Comparison of ENCODE assay signal across 18 cellular contexts in the genomic region with DNA sequence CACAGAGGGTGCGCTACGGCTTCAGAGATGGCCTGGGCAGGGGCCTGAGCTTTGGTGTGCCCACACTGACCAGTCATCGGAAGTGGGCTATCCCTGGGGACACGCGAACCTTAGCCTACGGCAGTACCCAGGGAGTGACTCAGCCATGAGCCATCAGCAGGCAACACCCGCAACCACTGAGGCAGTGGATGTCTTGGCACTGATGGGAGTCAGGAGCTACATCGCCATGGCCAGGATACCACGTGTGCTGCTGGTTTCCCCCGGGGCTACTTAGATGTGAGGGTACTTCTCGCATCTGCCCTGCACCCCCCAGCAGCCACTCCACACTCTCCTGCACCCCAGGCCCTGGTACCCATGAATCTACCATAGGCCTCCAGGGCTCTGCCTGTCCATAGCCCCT. TPM values are rescaled to one million over a fixed set of nuclear protein-coding genes. Genes with fewer than 3 reads are reported as not detected.
DNase-seq lines count a peak whose midpoint lies in the region; ATAC-seq, FAIRE-seq and TF ChIP-seq lines count a peak whose summit lies in the region.
"Had no signal": no experiment of that assay in that cellular context is flagged by ENCODE, and none has a peak within 500 bp of the region (broad histone marks: within the 10 kb centered on the region; RNA-seq: fewer than 3 reads in every experiment).

No MANE protein-coding gene starts in this region.

- peaks cover 5% of the 10 kb centered on the region for H3K9me3 Mint-ChIP-seq in astrocyte (ENCODE audit: unreplicated experiment)
- H3K9me3 Mint-ChIP-seq: stimulated activated naive B cell treated with anti-CD40 and anti-IgM and Interleukin-4, amounts not matched to agents 10 μg/mL and 1 μg/mL and 100 μg/mL, for 72 hours had no signal

- FAIRE-seq in astrocyte (lab: Jason Lieb, UNC) (no peak), keratinocyte (lab: Jason Lieb, UNC) (peak; percentile 92)
- FAIRE-seq: GM18507, K562 had no signal

- H3K36me3 Mint-ChIP-seq in astrocyte (ENCODE audit: low read depth, unreplicated experiment): no peaks in the 10 kb centered on the region
- H3K36me3 Mint-ChIP-seq: stimulated activated naive B cell treated with anti-CD40 and anti-IgM and Interleukin-4, amounts not matched to agents 10 μg/mL and 1 μg/mL and 100 μg/mL, for 72 hours had no signal

- no peaks in the 10 kb centered on the region for H3K27me3 ChIP-seq in astrocyte (ENCODE audit: insufficient read depth, low read length)
- no peaks in the 10 kb centered on the region for H3K27me3 ChIP-seq in keratinocyte (ENCODE audit: control insufficient read depth, extremely low read depth, insufficient read depth, low read length)
- H3K27me3 ChIP-seq: BE2C had no signal

- no peak overlapping the region for H3K4me3 ChIP-seq in astrocyte (ENCODE audit: insufficient read depth, low read depth, low read length)
- H3K4me3 ChIP-seq in keratinocyte (ENCODE audit: control insufficient read depth in 2 of 3, extremely low read depth in 1 of 3, insufficient read depth in 2 of 3, low read depth in 1 of 3, low read length in 3 of 3): peak overlapping the region in 2 of 3 experiments; percentile 36 to 38
- H3K4me3 ChIP-seq: K562 had no signal

- H3K4me2 ChIP-seq in astrocyte (ENCODE audit: low read length): peak overlapping the region; percentile 13
- peak overlapping the region; percentile 70 for H3K4me2 ChIP-seq in keratinocyte (ENCODE audit: control insufficient read depth, extremely low read depth, insufficient read depth, low read depth, low read length)

- H3K36me3 ChIP-seq in astrocyte (ENCODE audit: insufficient read depth, low read length) (no peaks in the 10 kb centered on the region), keratinocyte (ENCODE audit: control insufficient read depth in 2 of 2, extremely low read depth in 1 of 2, insufficient read depth in 2 of 2, low read length in 2 of 2) (no peaks in the 10 kb centered on the region)
- H3K36me3 ChIP-seq: BE2C had no signal

- H4K20me1 ChIP-seq in astrocyte (ENCODE audit: insufficient read depth, low read length): no peaks in the 10 kb centered on the region
- H4K20me1 ChIP-seq in keratinocyte (ENCODE audit: control insufficient read depth, extremely low read depth, insufficient read depth, low read length): no peaks in the 10 kb centered on the region

- dilution Hi-C loops in keratinocyte (cut with MboI; ENCODE audit: extremely low pct_ligation_motif_present, low sequenced_read_pairs): no loop called here

- no peak overlapping the region for H3K27ac Mint-ChIP-seq in astrocyte (ENCODE audit: unreplicated experiment)
- H3K27ac Mint-ChIP-seq: activated T-helper 1 cell treated with anti-CD3 and anti-CD28 coated beads, Interleukin-12 subunit alpha, Interleukin-12 subunit beta, Interleukin-2, Interleukin-4 antibody, amounts not matched to agents 30 ng/mL and 10 ng/mL and 1 ng/mL, durations not matched to agents 14 hours and 24 hours and 36 hours; progenitor cell of endocrine pancreas; stimulated activated naive B cell treated with anti-CD40 and anti-IgM and Interleukin-4, amounts not matched to agents 10 μg/mL and 1 μg/mL and 100 μg/mL, for 72 hours had no signal

- H3K27me3 Mint-ChIP-seq in astrocyte (ENCODE audit: low read depth, unreplicated experiment): peaks cover 7% of the 10 kb centered on the region
- H3K27me3 Mint-ChIP-seq: progenitor cell of endocrine pancreas; stimulated activated naive B cell treated with anti-CD40 and anti-IgM and Interleukin-4, amounts not matched to agents 10 μg/mL and 1 μg/mL and 100 μg/mL, for 72 hours had no signal

- H3K9me3 ChIP-seq in astrocyte (ENCODE audit: insufficient read depth, low read depth, low read length) (no peaks in the 10 kb centered on the region), keratinocyte (ENCODE audit: control insufficient read depth, low read depth, low read length) (no peaks in the 10 kb centered on the region)
- H3K9me3 ChIP-seq: BE2C had no signal

- H3K4me1 ChIP-seq in astrocyte (ENCODE audit: insufficient read depth, low read length) (peaks cover 22% of the 10 kb centered on the region), keratinocyte (ENCODE audit: control insufficient read depth, extremely low read depth, insufficient read depth, low read length) (peaks cover 34% of the 10 kb centered on the region)

- ATAC-seq in HG02973 (IDR thresholded peaks at IDR 0.05; ENCODE audit: unreplicated experiment): no peak
- no peak for ATAC-seq in HG03039 (IDR thresholded peaks at IDR 0.05; ENCODE audit: unreplicated experiment)
- ATAC-seq: K562; stimulated activated naive B cell treated with anti-CD40 and anti-IgM and Interleukin-4, amounts not matched to agents 10 μg/mL and 1 μg/mL and 100 μg/mL, for 72 hours had no signal

- H3K79me2 ChIP-seq in astrocyte (ENCODE audit: insufficient read depth, low read length): no peaks in the 10 kb centered on the region
- H3K79me2 ChIP-seq in keratinocyte (ENCODE audit: control insufficient read depth, insufficient read depth, low read length): no peaks in the 10 kb centered on the region

- DNase-seq in COLO829 (ENCODE audit: low spot score) (peak; percentile 68), M059J (ENCODE audit: low read depth) (peak; percentile 96), astrocyte (ENCODE audit: low read depth) (peak; percentile 75), keratinocyte (ENCODE audit: low read depth, low spot score) (peak; percentile 70), cerebellum (ENCODE audit: low spot score) (no peak)
- no peak for DNase-seq in activated CD4-positive, alpha-beta T cell treated with anti-CD3 and anti-CD28 coated beads for 4 hours
- DNase-seq: activated CD4-positive, alpha-beta T cell treated with anti-CD3 and anti-CD28 coated beads for 48 hours; BE2C; NCI-H1930; stimulated activated CD4-positive, alpha-beta T cell treated with anti-CD3 and anti-CD28 coated beads, Interleukin-2, amount 100 ng/mL, for 48 hours; stimulated activated naive B cell treated with anti-CD40 and anti-IgM and Interleukin-4, amounts not matched to agents 10 μg/mL and 1 μg/mL and 100 μg/mL, for 72 hours; T-helper 1 cell had no signal

- H3K9ac ChIP-seq in astrocyte (ENCODE audit: low read length): no peak overlapping the region
- peak overlapping the region; percentile 13 for H3K9ac ChIP-seq in keratinocyte (ENCODE audit: control insufficient read depth, extremely low read depth, insufficient read depth, low read length)

- peaks cover 7% of the 10 kb centered on the region for H3K4me1 Mint-ChIP-seq in astrocyte (ENCODE audit: low read depth, unreplicated experiment)

- H2AFZ ChIP-seq in astrocyte (ENCODE audit: low read depth, low read length) (peak overlapping the region; percentile 3), keratinocyte (ENCODE audit: control insufficient read depth, low read length) (no peak overlapping the region)

- H3K27ac ChIP-seq in astrocyte (ENCODE audit: low read depth, low read length): no peak overlapping the region
- peak overlapping the region; percentile 53 for H3K27ac ChIP-seq in keratinocyte (ENCODE audit: control insufficient read depth, insufficient read depth, low read length)

- no peak for TF ChIP-seq CTCF in astrocyte (IDR thresholded peaks at IDR 0.05; ENCODE audit: insufficient read depth, low read depth, low read length)
- TF ChIP-seq CTCF in keratinocyte (optimal IDR thresholded peaks at IDR 0.05 in 1 of 3, IDR thresholded peaks at IDR 0.05 in 1 of 3, conservative IDR thresholded peaks at IDR 0.05 in 1 of 3; ENCODE audit: extremely low read depth in 1 of 3, insufficient read depth in 2 of 3, low read length in 3 of 3): no peak

- H3K9me1 ChIP-seq in keratinocyte (ENCODE audit: control insufficient read depth, extremely low read depth, insufficient read depth, low read length): no peaks in the 10 kb centered on the region

- no peak overlapping the region for H3K4me3 Mint-ChIP-seq in astrocyte (ENCODE audit: unreplicated experiment)
- H3K4me3 Mint-ChIP-seq: activated T-helper 1 cell treated with anti-CD3 and anti-CD28 coated beads, Interleukin-12 subunit alpha, Interleukin-12 subunit beta, Interleukin-2, Interleukin-4 antibody, amounts not matched to agents 30 ng/mL and 10 ng/mL and 1 ng/mL, durations not matched to agents 14 hours and 24 hours and 36 hours; stimulated activated naive B cell treated with anti-CD40 and anti-IgM and Interleukin-4, amounts not matched to agents 10 μg/mL and 1 μg/mL and 100 μg/mL, for 72 hours had no signal

RNA-seq across cellular contexts. Expression of gene HPCAL1, which starts 12.8 kb away (rescaled TPM):
- total RNA-seq in M059J (2014; rRNA removed; shearing (Covaris generic)): 250 and 267 TPM in 2 replicates
- total RNA-seq in astrocyte: 11.8 and 12.3 TPM in 2 replicates
- polyA plus RNA-seq in keratinocyte: 13.7 to 33.3 TPM (median 18.0 TPM) in 3 replicates
- polyA plus RNA-seq in keratinocyte (2011; ENCODE audit: low read depth): 7.2 TPM
- polyA plus RNA-seq in keratinocyte (2011; cell fraction: cytosol; rRNA removed): 18.8 and 36.0 TPM in 2 replicates
- polyA plus RNA-seq in keratinocyte (2011; cell fraction: nucleus; rRNA removed): 19.9 and 23.9 TPM in 2 replicates
- 18.3 and 35.5 TPM in 2 replicates for polyA plus RNA-seq in keratinocyte (2012; ENCODE audit: low replicate concordance)
- 8.7 to 31.0 TPM (median 13.8 TPM) in 3 replicates for polyA minus RNA-seq in keratinocyte
- polyA minus RNA-seq in keratinocyte (2011; cell fraction: cytosol; rRNA and poly(A)+ RNA removed): 31.1 TPM
- 7.0 and 8.6 TPM in 2 replicates for polyA minus RNA-seq in keratinocyte (2011; cell fraction: nucleus; rRNA and poly(A)+ RNA removed)
- total RNA-seq in cerebellum: 40.8 TPM

Comparison
In these comparisons a context has a peak if more than half of its experiments do, and no peak if none do; other contexts are left out.
1. DNase-seq: peak in COLO829 (single experiment), M059J (single experiment), astrocyte (single experiment) and keratinocyte (single experiment); none in cerebellum (single experiment) and activated CD4-positive, alpha-beta T cell treated with anti-CD3 and anti-CD28 coated beads for 4 hours (0 of 2).